In the genomic region with DNA sequence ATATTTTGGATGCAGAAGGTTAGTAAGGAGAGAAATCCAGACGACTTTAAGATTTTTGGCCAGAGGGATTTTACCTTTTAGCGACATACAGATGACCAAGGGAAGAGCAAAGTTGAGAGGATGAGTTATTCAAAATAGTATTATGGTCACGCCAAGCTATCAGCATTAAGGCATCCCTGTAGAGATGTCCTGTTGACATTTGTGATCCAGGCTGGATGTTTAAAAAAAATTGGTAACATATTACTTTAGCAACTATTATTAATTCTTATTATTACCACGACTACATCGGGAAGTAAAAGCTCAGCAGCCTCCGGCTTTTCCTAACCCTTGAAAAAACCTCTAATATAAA, we compare ENCODE assay signal across 8 cellular contexts.
DNase-seq lines count a peak whose midpoint lies in the region; ATAC-seq lines count a peak whose summit lies in the region.

No MANE protein-coding gene starts in this region.

- H3K4me1 Mint-ChIP-seq in stimulated activated naive CD8-positive, alpha-beta T cell treated with anti-CD3 and anti-CD28 coated beads, Interleukin-15, Interleukin-2, amounts not matched to agents 100 ng/mL and 50 ng/mL, for 24 hours (ENCODE audit: low read depth): peaks cover 35% of the 10 kb centered on the region

- no peak overlapping the region for H3K9ac ChIP-seq in adipocyte (ENCODE audit: low read length)
- H3K9ac ChIP-seq in mucosa of stomach (ENCODE audit: low read length): peak overlapping the region; percentile 89

- peaks cover 19% of the 10 kb centered on the region for H3K4me1 ChIP-seq in adipocyte (ENCODE audit: control insufficient read depth, insufficient read depth, low read length)
- peaks cover 3% of the 10 kb centered on the region for H3K4me1 ChIP-seq in mucosa of stomach (ENCODE audit: control insufficient read depth, insufficient read depth, low read length)

- no peaks in the 10 kb centered on the region for H3K9me3 ChIP-seq in adipocyte (ENCODE audit: control insufficient read depth, low read length)
- H3K9me3 ChIP-seq in mucosa of stomach (ENCODE audit: control insufficient read depth, low read length): no peaks in the 10 kb centered on the region

- H3K36me3 ChIP-seq in adipocyte (ENCODE audit: control insufficient read depth, insufficient read depth, low read length, severe bottlenecking) (no peaks in the 10 kb centered on the region), mucosa of stomach (ENCODE audit: control insufficient read depth, insufficient read depth, low read length) (no peaks in the 10 kb centered on the region)

- H3K9me3 Mint-ChIP-seq in stimulated activated naive CD8-positive, alpha-beta T cell treated with anti-CD3 and anti-CD28 coated beads, Interleukin-15, Interleukin-2, amounts not matched to agents 100 ng/mL and 50 ng/mL, for 24 hours: no peaks in the 10 kb centered on the region

- H3K27me3 Mint-ChIP-seq in stimulated activated naive CD8-positive, alpha-beta T cell treated with anti-CD3 and anti-CD28 coated beads, Interleukin-15, Interleukin-2, amounts not matched to agents 100 ng/mL and 50 ng/mL, for 24 hours: no peaks in the 10 kb centered on the region

- H3K4me3 Mint-ChIP-seq in stimulated activated naive CD8-positive, alpha-beta T cell treated with anti-CD3 and anti-CD28 coated beads, Interleukin-15, Interleukin-2, amounts not matched to agents 100 ng/mL and 50 ng/mL, for 24 hours: peak overlapping the region; percentile 94

- H3K4me3 ChIP-seq in adipocyte (ENCODE audit: low read length): peak overlapping the region; percentile 86
- no peak overlapping the region for H3K4me3 ChIP-seq in mucosa of stomach (ENCODE audit: low read length)

- no peaks in the 10 kb centered on the region for H3K27me3 ChIP-seq in adipocyte (replicated peaks; ENCODE audit: control insufficient read depth, insufficient read depth, low read length)
- H3K27me3 ChIP-seq in mucosa of stomach (ENCODE audit: control insufficient read depth, insufficient read depth, low read length): no peaks in the 10 kb centered on the region

- H3K27ac Mint-ChIP-seq in stimulated activated naive CD8-positive, alpha-beta T cell treated with anti-CD3 and anti-CD28 coated beads, Interleukin-15, Interleukin-2, amounts not matched to agents 100 ng/mL and 50 ng/mL, for 24 hours: peak overlapping the region; percentile 92

- no peak for DNase-seq in stimulated activated naive CD8-positive, alpha-beta T cell treated with anti-CD3 and anti-CD28 coated beads, Interleukin-15, Interleukin-2, amounts not matched to agents 100 U/mL and 50 U/mL, for 24 hours
- no peak for DNase-seq in adipocyte (ENCODE audit: low read depth)
- no peak for DNase-seq in inferior parietal cortex (ENCODE audit: extremely low spot score)
- no peak for DNase-seq in UCSD-AML1 (lab: John Stamatoyannopoulos, UW; ENCODE audit: unreplicated experiment)
- no peak for DNase-seq in ecto neural progenitor cell (ENCODE audit: low spot score)

- ATAC-seq in stimulated activated naive CD8-positive, alpha-beta T cell treated with anti-CD3 and anti-CD28 coated beads, Interleukin-15, Interleukin-2, amounts not matched to agents 100 U/mL and 50 U/mL, for 24 hours: no peak
- peak; percentile 6 for ATAC-seq in HG03159 (IDR thresholded peaks at IDR 0.05; ENCODE audit: unreplicated experiment)

- H3K36me3 Mint-ChIP-seq in stimulated activated naive CD8-positive, alpha-beta T cell treated with anti-CD3 and anti-CD28 coated beads, Interleukin-15, Interleukin-2, amounts not matched to agents 100 ng/mL and 50 ng/mL, for 24 hours (ENCODE audit: low read depth): peaks cover 19% of the 10 kb centered on the region
